25 cellular contexts compared by ENCODE assay signal in the genomic region with DNA sequence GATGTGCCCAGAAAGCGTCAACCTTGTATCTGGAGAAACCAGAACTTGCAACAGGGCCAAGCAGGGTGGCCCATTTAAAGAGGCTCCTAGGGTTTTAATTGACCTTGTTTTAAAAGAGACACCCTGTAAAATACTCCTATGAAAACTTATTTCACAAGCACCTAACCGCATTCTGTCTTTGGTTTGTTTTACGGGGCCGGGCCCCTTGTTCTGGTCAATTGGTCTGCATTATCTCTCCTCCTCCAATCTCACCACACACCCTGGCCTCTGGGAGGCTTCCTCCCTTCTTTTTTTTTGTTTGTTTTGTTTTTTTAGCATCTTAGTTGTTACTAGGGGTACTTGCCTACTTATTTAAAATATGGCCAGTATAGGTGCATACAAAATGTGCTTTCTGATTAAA.
DNase-seq lines count a peak whose midpoint lies in the region; TF ChIP-seq lines count a peak whose summit lies in the region.
"Had no signal": no experiment of that assay in that cellular context is flagged by ENCODE, and none has a peak within 500 bp of the region (broad histone marks: within the 10 kb centered on the region; RNA-seq: fewer than 3 reads in every experiment).

No MANE protein-coding gene starts in this region.

- peak overlapping the region; percentile 56 to 66 for H3K4me3 ChIP-seq in duodenal mucosa (ENCODE audit: low read depth in 1 of 2, low read length in 2 of 2)
- H3K4me3 ChIP-seq: BLaER1 had no signal

- H3K36me3 ChIP-seq in duodenal mucosa (ENCODE audit: control insufficient read depth in 1 of 2, insufficient read depth in 2 of 2, low read length in 2 of 2) = no peaks in the 10 kb centered on the region
- H3K36me3 ChIP-seq: BLaER1 had no signal

- peak overlapping the region; percentile 51 for H3K27ac Mint-ChIP-seq in nephron progenitor cell
- H3K27ac Mint-ChIP-seq: activated naive CD8-positive, alpha-beta T cell treated with anti-CD3 and anti-CD28 coated beads, Interleukin-2, amount 10 ng/mL, durations not matched to agents 7 days and 5 days; endodermal cell; memory B cell; stimulated activated effector memory CD8-positive, alpha-beta T cell treated with anti-CD3 and anti-CD28 coated beads, Interleukin-12 subunit alpha, Interleukin-12 subunit beta, amount 100 ng/mL, for 72 hours; WTC11 had no signal

- peaks cover 4% of the 10 kb centered on the region for H3K9me3 Mint-ChIP-seq in nephron progenitor cell
- H3K9me3 Mint-ChIP-seq: endodermal cell; memory B cell; stimulated activated effector memory CD8-positive, alpha-beta T cell treated with anti-CD3 and anti-CD28 coated beads, Interleukin-12 subunit alpha, Interleukin-12 subunit beta, amount 100 ng/mL, for 72 hours; WTC11 had no signal

- peaks cover 6% of the 10 kb centered on the region for H3K27me3 Mint-ChIP-seq in nephron progenitor cell (ENCODE audit: low read depth, poor library complexity)

- CTCF ChIA-PET in RWPE1 (lab: Yijun Ruan, JAX) = interaction anchor here (1.0 kb wide), 1 partner anchor 52 kb away, joined by 3 read pairs; no protein-coding TSS in a partner anchor

- DNase-seq in OCI-M1 (lab: John Stamatoyannopoulos, UW) (peak; percentile 53), nephron progenitor cell (no peak), NCI-H82 treated with DMSO at 0.1 percent for 48 hours (lab: John Stamatoyannopoulos, UW; ENCODE audit: unreplicated experiment) (no peak), RWPE1 (ENCODE audit: low spot score) (no peak), posterior cingulate gyrus (no peak)
- DNase-seq in stimulated activated CD4-positive, alpha-beta T cell treated with anti-CD3 and anti-CD28 coated beads, Interleukin-1b, Interleukin-23, amount 100 ng/mL, for 48 hours = no peak
- DNase-seq: activated CD4-positive, alpha-beta T cell treated with anti-CD3 and anti-CD28 coated beads, Interleukin-2, amount 50 U/mL, for 1 hour; activated naive CD8-positive, alpha-beta T cell treated with anti-CD3 and anti-CD28 coated beads, Interleukin-2, amount 10 ng/mL, durations not matched to agents 7 days and 5 days; COR-L47; DMS79; endodermal cell; glutamatergic neuron; NCI-H1694; NCI-H2171; NCI-H524 treated with DMSO at 0.1 percent for 48 hours; Right ventricle myocardium superior; small intestine; stimulated activated CD4-positive, alpha-beta T cell treated with anti-CD3 and anti-CD28 coated beads, Interleukin-2, amount 100 ng/mL, for 24 hours; T-helper 9 cell had no signal

- POLR2A ChIA-PET in RWPE1 (lab: Yijun Ruan, JAX; ENCODE audit: low non-redundant PET) = no interaction called here

- no peaks in the 10 kb centered on the region for H3K36me3 Mint-ChIP-seq in nephron progenitor cell (ENCODE audit: low read depth)
- H3K36me3 Mint-ChIP-seq: activated naive CD8-positive, alpha-beta T cell treated with anti-CD3 and anti-CD28 coated beads, Interleukin-2, amount 10 ng/mL, durations not matched to agents 7 days and 5 days; memory B cell; stimulated activated effector memory CD8-positive, alpha-beta T cell treated with anti-CD3 and anti-CD28 coated beads, Interleukin-12 subunit alpha, Interleukin-12 subunit beta, amount 100 ng/mL, for 72 hours; WTC11 had no signal

- H3K27ac ChIP-seq in C4-2B (peak overlapping the region; percentile 100), duodenal mucosa (ENCODE audit: low read depth, low read length) (no peak overlapping the region), RWPE1 (no peak overlapping the region)
- H3K27ac ChIP-seq: BLaER1 had no signal

- TF ChIP-seq CTCF in C4-2B (conservative IDR thresholded peaks at IDR 0.05) = no peak; the same call in 1 of the 2 replicates
- no peak for TF ChIP-seq CTCF in nephron progenitor cell (IDR thresholded peaks at IDR 0.05)
- no peak for TF ChIP-seq CTCF in RWPE1 (conservative IDR thresholded peaks at IDR 0.05; ENCODE audit: low read depth)

- no peak overlapping the region for H3K4me3 Mint-ChIP-seq in nephron progenitor cell
- H3K4me3 Mint-ChIP-seq: activated naive CD8-positive, alpha-beta T cell treated with anti-CD3 and anti-CD28 coated beads, Interleukin-2, amount 10 ng/mL, durations not matched to agents 7 days and 5 days; endodermal cell; memory B cell; stimulated activated effector memory CD8-positive, alpha-beta T cell treated with anti-CD3 and anti-CD28 coated beads, Interleukin-12 subunit alpha, Interleukin-12 subunit beta, amount 100 ng/mL, for 72 hours; WTC11 had no signal

- no peaks in the 10 kb centered on the region for H3K27me3 ChIP-seq in duodenal mucosa (ENCODE audit: control insufficient read depth in 1 of 2, insufficient read depth in 2 of 2, low read length in 2 of 2)
- H3K27me3 ChIP-seq: BLaER1 had no signal

- H3K4me1 ChIP-seq in duodenal mucosa (ENCODE audit: control insufficient read depth in 1 of 2, insufficient read depth in 2 of 2, low read length in 2 of 2) = peaks cover 25 to 43% of the 10 kb centered on the region in 2 donors
- H3K4me1 ChIP-seq: BLaER1 had no signal

- peak overlapping the region; percentile 58 to 65 for H3K9ac ChIP-seq in duodenal mucosa (ENCODE audit: low read depth in 1 of 2, low read length in 2 of 2)
- H3K9ac ChIP-seq: BLaER1 had no signal

- H3K9me3 ChIP-seq in duodenal mucosa (ENCODE audit: control insufficient read depth in 1 of 2, low read length in 2 of 2) = no peaks in the 10 kb centered on the region
- H3K9me3 ChIP-seq: BLaER1 had no signal

- H3K4me1 Mint-ChIP-seq in nephron progenitor cell = peaks cover 21% of the 10 kb centered on the region
- H3K4me1 Mint-ChIP-seq: WTC11 had no signal

- intact Hi-C loops in posterior cingulate gyrus (cut with DNase I) = no loop called here
